In the genomic region with DNA sequence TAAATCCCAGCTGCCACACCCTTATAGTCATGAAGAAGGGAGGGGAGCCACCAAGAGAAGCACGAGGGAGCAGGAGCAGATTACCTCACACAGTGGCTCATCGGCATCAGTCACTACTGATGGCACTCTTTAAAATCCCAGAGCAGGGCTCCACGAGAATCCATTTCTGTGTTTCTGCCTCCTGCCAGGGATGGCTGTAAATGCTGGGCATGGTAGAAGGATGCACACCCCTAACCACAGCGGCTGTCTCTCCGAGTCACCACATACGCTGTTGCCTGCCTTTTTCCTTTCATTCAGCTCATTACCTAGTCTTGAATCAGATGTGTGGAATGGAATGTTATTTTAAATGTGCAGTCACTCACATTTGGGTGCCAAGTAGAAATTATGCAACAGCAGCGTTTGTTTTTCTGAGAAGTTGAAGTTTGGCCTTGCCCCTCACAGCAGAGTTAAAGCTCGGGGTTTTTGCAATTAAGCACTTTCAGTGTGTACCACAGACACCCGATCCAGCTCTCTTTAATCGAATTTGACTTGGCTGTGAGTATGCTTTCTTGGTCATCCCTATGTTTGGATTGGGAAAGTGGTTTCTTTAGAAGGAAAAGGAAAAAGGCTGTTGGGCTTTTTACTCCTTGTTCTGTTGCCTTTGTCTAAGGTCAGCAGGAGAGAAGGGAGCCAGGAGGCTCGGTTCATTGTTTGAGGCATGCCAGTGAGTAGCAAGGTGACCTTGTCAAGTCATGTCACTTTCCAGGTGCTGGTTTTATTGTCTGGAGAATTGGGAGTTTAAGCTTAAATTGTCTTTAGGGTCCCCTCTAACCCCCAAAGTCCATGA, we compare ENCODE assay signal across 10 cellular contexts.
DNase-seq lines count a peak whose midpoint lies in the region; ATAC-seq and TF ChIP-seq lines count a peak whose summit lies in the region.
"Had no signal": no experiment of that assay in that cellular context is flagged by ENCODE, and none has a peak within 500 bp of the region (broad histone marks: within the 10 kb centered on the region; RNA-seq: fewer than 3 reads in every experiment).

No MANE protein-coding gene starts in this region.

- no peak overlapping the region for H3K4me3 ChIP-seq in right atrium auricular region

- H3K27ac ChIP-seq in angular gyrus (ENCODE audit: low read depth, low read length) (peak overlapping the region; percentile 85), right atrium auricular region (peak overlapping the region; percentile 41 to 70)

- DNase-seq in GM04503 (ENCODE audit: low read depth) (peak; percentile 94), right atrium auricular region (ENCODE audit: low spot score) (peak; percentile 84), sciatic nerve (ENCODE audit: low spot score) (no peak), NCI-H2081 (lab: John Stamatoyannopoulos, UW) (no peak), NCI-H2171 treated with DMSO at 0.1 percent for 48 hours (lab: John Stamatoyannopoulos, UW) (no peak)
- DNase-seq in activated CD4-positive, alpha-beta T cell treated with anti-CD3 and anti-CD28 coated beads for 4 hours, result no peak
- DNase-seq: activated B cell treated with CpG ODN at 0.5 μM for 24 hours, glutamatergic neuron had no signal

- H3K4me1 ChIP-seq in right atrium auricular region, result peaks cover 0 to 11% of the 10 kb centered on the region in 2 donors

- H3K36me3 ChIP-seq in right atrium auricular region, result peaks cover 14% of the 10 kb centered on the region

- ATAC-seq in sciatic nerve (peak; percentile 91), HG03039 (IDR thresholded peaks at IDR 0.05; ENCODE audit: unreplicated experiment) (no peak)

- H3K9me3 ChIP-seq in right atrium auricular region, result no peaks in the 10 kb centered on the region

- intact Hi-C loops in sciatic nerve (cut with DNase I), result no loop called here

- no peak for TF ChIP-seq CTCF in right atrium auricular region (IDR thresholded peaks at IDR 0.05)

- H3K27me3 ChIP-seq in right atrium auricular region, result no peaks in the 10 kb centered on the region

Comparison
In these comparisons a context has a peak if more than half of its experiments do, and no peak if none do; other contexts are left out.
1. DNase-seq: peak in GM04503 (single experiment) and right atrium auricular region (single experiment); none in sciatic nerve (single experiment), NCI-H2081 (0 of 2), NCI-H2171 treated with DMSO at 0.1 percent for 48 hours (single experiment) and activated CD4-positive, alpha-beta T cell treated with anti-CD3 and anti-CD28 coated beads for 4 hours (0 of 2).